15 cellular contexts compared by ENCODE assay signal in genomic region chr10:56349611-56350010, GRCh38. TPM values are rescaled to one million over a fixed set of nuclear protein-coding genes. Genes with fewer than 3 reads are reported as not detected.
DNase-seq lines count a peak whose midpoint lies in the region; ATAC-seq and TF ChIP-seq lines count a peak whose summit lies in the region.
"Had no signal": no experiment of that assay in that cellular context is flagged by ENCODE, and none has a peak within 500 bp of the region (broad histone marks: within the 10 kb centered on the region; RNA-seq: fewer than 3 reads in every experiment).

No MANE protein-coding gene starts in this region.

- POLR2A ChIA-PET in AG04450 (lab: Yijun Ruan, JAX) = interaction anchor here (0.6 kb wide), 1 partner anchor 547 kb away, joined by 4 read pairs; no protein-coding TSS in a partner anchor
- POLR2A ChIA-PET in HCT116 (lab: Charles Lee) = no interaction called here
- POLR2A ChIA-PET in OCI-LY7 (lab: Charles Lee) = interaction anchor here (0.6 to 3.6 kb wide), 3 partner anchors 12 to 83 kb away, joined by 3 to 26 read pairs (median 4); partner anchors contain the start of gene ZWINT

- BruUV-seq in HCT116 (replicated peaks; lab: Mats Ljungman, UMichigan) (no TSS peak), OCI-LY7 (replicated peaks; lab: Mats Ljungman, UMichigan) (no TSS peak)

- CTCF ChIA-PET in AG04450 (lab: Charles Lee) (no interaction called here), HCT116 (lab: Charles Lee) (no interaction called here), OCI-LY7 (lab: Charles Lee; ENCODE audit: unreplicated experiment) (no interaction called here)

- RAD21 ChIA-PET in HCT116 (lab: Charles Lee; ENCODE audit: low non-redundant PET in 1 of 2, low total read pairs in 2 of 2, uncharacterized antibody in 2 of 2, unreplicated experiment in 2 of 2) = no interaction called here

- no peaks in the 10 kb centered on the region for H3K9me2 ChIP-seq in HCT116 (ENCODE audit: insufficient read depth)
- no peaks in the 10 kb centered on the region; the same call in 1 of the 2 replicates for H3K9me2 ChIP-seq in OCI-LY7 (ENCODE audit: insufficient read depth, low read length)

- H3K27me3 ChIP-seq in AG04450 (ENCODE audit: control insufficient read depth, insufficient read depth, low read length) (no peaks in the 10 kb centered on the region), HCT116 (ENCODE audit: insufficient read depth, low read length) (no peaks in the 10 kb centered on the region), sigmoid colon (no peaks in the 10 kb centered on the region)
- H3K27me3 ChIP-seq: gastroesophageal sphincter had no signal

- TF ChIP-seq POLR2A in HCT116 (IDR thresholded peaks at IDR 0.05; ENCODE audit: borderline replicate concordance, extremely low read depth, insufficient read depth, insufficient read length) = no peak
- TF ChIP-seq POLR2A in sigmoid colon (IDR thresholded peaks at IDR 0.05) = no peak

- H3K9ac ChIP-seq in HCT116 (ENCODE audit: low read length) = no peak overlapping the region

- TF ChIP-seq RAD21 in HCT116 (IDR thresholded peaks at IDR 0.05; ENCODE audit: low read depth) = no peak

- no peaks in the 10 kb centered on the region for H3K4me1 ChIP-seq in HCT116 (ENCODE audit: control insufficient read depth in 1 of 2, insufficient read depth in 2 of 2, low read length in 2 of 2)
- peaks cover 4% of the 10 kb centered on the region for H3K4me1 ChIP-seq in OCI-LY7 (ENCODE audit: insufficient read depth, low read length, poor library complexity, severe bottlenecking)
- no peaks in the 10 kb centered on the region for H3K4me1 ChIP-seq in sigmoid colon
- H3K4me1 ChIP-seq: gastroesophageal sphincter had no signal

- TF ChIP-seq EP300 in sigmoid colon (IDR thresholded peaks at IDR 0.05) = no peak

- 66 to 86% methylated on average over 1 of the region's 1 CpG for WGBS in sigmoid colon, 2 donors

- H3K4me2 ChIP-seq in HCT116 (ENCODE audit: low read length) (no peak overlapping the region), OCI-LY7 (ENCODE audit: low read length) (no peak overlapping the region)

- ATAC-seq in HCT116 = no peak
- ATAC-seq: gastroesophageal sphincter; naive thymus-derived CD8-positive, alpha-beta T cell had no signal

- intact Hi-C loops in HCT116 (cut with micrococcal nuclease) = no loop called here
- intact Hi-C loops in OCI-LY7 (cut with micrococcal nuclease; ENCODE audit: unreplicated experiment) = no loop called here
- intact Hi-C loops in sigmoid colon (cut with DNase I) = no loop called here

- no peaks in the 10 kb centered on the region for H3K79me2 ChIP-seq in HCT116 (ENCODE audit: insufficient read depth, low read length)
- H3K79me2 ChIP-seq in OCI-LY7 (ENCODE audit: insufficient read depth, low read depth, low read length) = no peaks in the 10 kb centered on the region

- no peak overlapping the region for H3K27ac ChIP-seq in AG04450 (ENCODE audit: low read depth, low read length)
- no peak overlapping the region for H3K27ac ChIP-seq in HCT116 (ENCODE audit: low read depth, low read length)
- H3K27ac ChIP-seq in OCI-LY7 (ENCODE audit: low read depth, low read length, poor library complexity, severe bottlenecking) = no peak overlapping the region
- no peak overlapping the region for H3K27ac ChIP-seq in sigmoid colon
- H3K27ac ChIP-seq: gastroesophageal sphincter had no signal

- no peaks in the 10 kb centered on the region for H4K20me1 ChIP-seq in HCT116 (ENCODE audit: insufficient read depth)
- no peaks in the 10 kb centered on the region for H4K20me1 ChIP-seq in OCI-LY7 (ENCODE audit: insufficient read depth, low read length)

- H3K4me3 ChIP-seq in AG04450 (ENCODE audit: low read depth, low read length) (no peak overlapping the region), HCT116 (replicated peaks in 1 of 2; ENCODE audit: low read depth in 1 of 2, low read length in 2 of 2) (no peak overlapping the region), OCI-LY7 (ENCODE audit: low read depth, low read length, poor library complexity, severe bottlenecking) (no peak overlapping the region), epithelial cell of esophagus (ENCODE audit: low read length) (no peak overlapping the region), sigmoid colon (no peak overlapping the region)
- H3K4me3 ChIP-seq: gastroesophageal sphincter, lung had no signal

- H2AFZ ChIP-seq in HCT116 (ENCODE audit: low read depth, low read length, poor library complexity, severe bottlenecking) (no peak overlapping the region), OCI-LY7 (ENCODE audit: low read length) (no peak overlapping the region)

- H3K9me3 ChIP-seq in AG04450 (ENCODE audit: control insufficient read depth, insufficient read depth, low read length) = no peaks in the 10 kb centered on the region
- H3K9me3 ChIP-seq in HCT116 (ENCODE audit: control insufficient read depth in 1 of 2, insufficient read depth in 1 of 2, low read depth in 1 of 2, low read length in 2 of 2) = no peaks in the 10 kb centered on the region
- H3K9me3 ChIP-seq in OCI-LY7 (ENCODE audit: low read length) = no peaks in the 10 kb centered on the region
- no peaks in the 10 kb centered on the region for H3K9me3 ChIP-seq in sigmoid colon
- H3K9me3 ChIP-seq: gastroesophageal sphincter had no signal

- DNase-seq in AG04450 (ENCODE audit: low read depth, low spot score) (no peak), HCT116 (ENCODE audit: low read depth, low spot score) (no peak), OCI-LY7 (ENCODE audit: low spot score) (peak; percentile 25), epithelial cell of esophagus (ENCODE audit: low read depth) (peak; percentile 21), retina (no peak), NCI-H2171 (lab: John Stamatoyannopoulos, UW) (no peak), sigmoid colon (no peak), A172 (ENCODE audit: low spot score) (no peak)
- DNase-seq: cerebellar nuclear complex; naive thymus-derived CD8-positive, alpha-beta T cell; NCI-H1048; substantia nigra; SW 1271 had no signal

- no peaks in the 10 kb centered on the region; a peak in 1 of 4 replicates for H3K36me3 ChIP-seq in HCT116 (ENCODE audit: control insufficient read depth in 1 of 2, insufficient read depth in 2 of 2, low read length in 2 of 2)
- peaks cover 21% of the 10 kb centered on the region for H3K36me3 ChIP-seq in OCI-LY7 (ENCODE audit: insufficient read depth, low read length)
- H3K36me3 ChIP-seq in sigmoid colon = no peaks in the 10 kb centered on the region
- H3K36me3 ChIP-seq: gastroesophageal sphincter had no signal

- TF ChIP-seq CTCF in AG04450 (IDR thresholded peaks at IDR 0.05; ENCODE audit: low read depth, low read length) (peak; percentile 16; the same call in 1 of the 2 replicates), HCT116 (IDR thresholded peaks at IDR 0.05 in 2 of 3, conservative IDR thresholded peaks at IDR 0.05 in 1 of 3; ENCODE audit: borderline replicate concordance in 1 of 3, insufficient read depth in 1 of 3, low read depth in 2 of 3, low read length in 2 of 3) (peak in 2 of 3 experiments; percentile 23 to 39; a peak in 4 of 6 replicates), OCI-LY7 (conservative IDR thresholded peaks at IDR 0.05; ENCODE audit: low read length) (peak; percentile 70), epithelial cell of esophagus (IDR thresholded peaks at IDR 0.05; ENCODE audit: insufficient read depth, low read depth, low read length, missing control alignments) (peak; percentile 42), sigmoid colon (IDR thresholded peaks at IDR 0.05) (no peak)

TF ChIP-seq in HCT116, 20 proteins besides CTCF, POLR2A, EP300 and RAD21 (continues in another document):
- TF ChIP-seq ZFX (IDR thresholded peaks at IDR 0.05) (no peak), EZH2 (IDR thresholded peaks at IDR 0.05) (no peak), SRF (IDR thresholded peaks at IDR 0.05; ENCODE audit: low read depth) (no peak), ZBTB33 (IDR thresholded peaks at IDR 0.05; ENCODE audit: extremely low read depth, insufficient replicate concordance, low read length) (no peak)

RNA-seq across cellular contexts. Expression of gene ZWINT, which starts 11.4 kb away (rescaled TPM):
- 14.0 and 15.0 TPM in 2 replicates for polyA plus RNA-seq in AG04450 (2011; rRNA removed)
- polyA minus RNA-seq in AG04450 (2011; rRNA and poly(A)+ RNA removed) = 7.3 and 9.1 TPM in 2 replicates
- total RNA-seq in HCT116 (2021; ENCODE audit: unreplicated experiment) = 64.5 TPM
- 52.9 and 79.2 TPM in 2 replicates for polyA plus RNA-seq in HCT116 (2012)
- 220 and 230 TPM in 2 replicates for total RNA-seq in OCI-LY7 (2014; rRNA removed; shearing (Covaris generic))
- total RNA-seq in OCI-LY7 (2022) = 108 and 115 TPM in 2 replicates
- total RNA-seq in sigmoid colon = 1 to 10 TPM in 2 of 4 donors, under 1 TPM in 1, not detected in 1; 0.66 to 5.7 (median 2.9) TPM
- 10 to 100 TPM; 13.8 to 39.8 (median 25.9) TPM for polyA plus RNA-seq in sigmoid colon
- total RNA-seq in A172 (2014; rRNA removed; shearing (Covaris generic)) = 135 and 170 TPM in 2 replicates

Comparison
In these comparisons a context has a peak if more than half of its experiments do, and no peak if none do; other contexts are left out.
1. DNase-seq: peak in OCI-LY7 (single experiment) and epithelial cell of esophagus (single experiment); none in AG04450 (single experiment), HCT116 (single experiment), retina (single experiment), NCI-H2171 (single experiment), sigmoid colon (single experiment) and A172 (single experiment).
2. CTCF ChIP-seq: peak in AG04450 (single experiment), HCT116 (2 of 3), OCI-LY7 (single experiment) and epithelial cell of esophagus (single experiment); none in sigmoid colon (0 of 4).